In genomic region chr6:87074051-87074711, GRCh38 we compare ENCODE assay signal across 14 cellular contexts. TPM values are rescaled to one million over a fixed set of nuclear protein-coding genes. Genes with fewer than 3 reads are reported as not detected.
DNase-seq lines count a peak whose midpoint lies in the region; ATAC-seq and TF ChIP-seq lines count a peak whose summit lies in the region.
"Had no signal": no experiment of that assay in that cellular context is flagged by ENCODE, and none has a peak within 500 bp of the region (broad histone marks: within the 10 kb centered on the region; RNA-seq: fewer than 3 reads in every experiment).

No MANE protein-coding gene starts in this region.

- H3K9me3 Mint-ChIP-seq in nephron progenitor cell (no peaks in the 10 kb centered on the region), MCF 10A (ENCODE audit: unreplicated experiment) (no peaks in the 10 kb centered on the region)

- H3K27me3 Mint-ChIP-seq in nephron progenitor cell (ENCODE audit: low read depth, poor library complexity) (peaks cover 3% of the 10 kb centered on the region), MCF 10A (ENCODE audit: insufficient read depth, unreplicated experiment) (peaks cover 13% of the 10 kb centered on the region)

- H3K4me3 ChIP-seq in epithelial cell of proximal tubule (ENCODE audit: low read depth, low read length): no peak overlapping the region
- H3K4me3 ChIP-seq: ascending aorta, coronary artery, lung had no signal

- no peak overlapping the region for H3K4me3 Mint-ChIP-seq in nephron progenitor cell
- H3K4me3 Mint-ChIP-seq in MCF 10A (ENCODE audit: unreplicated experiment): no peak overlapping the region

- intact Hi-C loops in MCF 10A (cut with micrococcal nuclease): no loop called here

- H3K4me1 Mint-ChIP-seq in nephron progenitor cell: peaks cover 6% of the 10 kb centered on the region
- H3K4me1 Mint-ChIP-seq in MCF 10A (ENCODE audit: insufficient read depth, unreplicated experiment): peaks cover 2% of the 10 kb centered on the region

- ATAC-seq in GM21825 (IDR thresholded peaks at IDR 0.05; ENCODE audit: unreplicated experiment): peak; percentile 48

- no TSS peak for BruUV-seq in MCF 10A (replicated peaks; lab: Mats Ljungman, UMichigan)

- H3K27ac Mint-ChIP-seq in nephron progenitor cell: peak overlapping the region; percentile 68
- H3K27ac Mint-ChIP-seq in MCF 10A (ENCODE audit: low read depth, unreplicated experiment): no peak overlapping the region

- H3K36me3 Mint-ChIP-seq in nephron progenitor cell (ENCODE audit: low read depth) (no peaks in the 10 kb centered on the region), MCF 10A (ENCODE audit: insufficient read depth, unreplicated experiment) (no peaks in the 10 kb centered on the region)

- in situ Hi-C loops in G401 (cut with HindIII; ENCODE audit: low sequenced_read_pairs): no loop called here

- DNase-seq in G401 (ENCODE audit: low spot score) (peak; percentile 6), epithelial cell of proximal tubule (ENCODE audit: low read depth) (peak; percentile 10), nephron progenitor cell (no peak), activated gamma-delta T cell (lab: John Stamatoyannopoulos, UW) (no peak), HPDE6-E6E7 (ENCODE audit: extremely low spot score) (no peak), HEK293T (ENCODE audit: extremely low spot score) (no peak), MCF 10A (ENCODE audit: unreplicated experiment) (no peak)
- DNase-seq: activated effector memory CD4-positive, alpha-beta T cell treated with Interleukin-2 at 50 U/mL for 16 hours; NCI-H1436; NCI-H510A had no signal

- POLR2A ChIA-PET in HEK293T (lab: Yijun Ruan, JAX) (no interaction called here), MCF 10A (lab: Yijun Ruan, JAX) (no interaction called here)

- CTCF ChIA-PET in HEK293T (lab: Yijun Ruan, JAX) (interaction anchor here (0.6 kb wide), 1 partner anchor 43 kb away, joined by 4 read pairs; no protein-coding TSS in a partner anchor), MCF 10A (lab: Yijun Ruan, JAX) (interaction anchor here (1.0 kb wide), 1 partner anchor 65 kb away, joined by 3 read pairs; no protein-coding TSS in a partner anchor)

- no peak for TF ChIP-seq CTCF in epithelial cell of proximal tubule (conservative IDR thresholded peaks at IDR 0.05; ENCODE audit: low read depth, low read length)
- no peak for TF ChIP-seq CTCF in nephron progenitor cell (IDR thresholded peaks at IDR 0.05)
- no peak for TF ChIP-seq CTCF in MCF 10A (IDR thresholded peaks at IDR 0.05; ENCODE audit: unreplicated experiment)

TF ChIP-seq in HEK293T, 16 proteins besides CTCF, POLR2A, EP300 and RAD21:
- TF ChIP-seq HDGF (IDR thresholded peaks at IDR 0.05; ENCODE audit: borderline replicate concordance): no peak
- no peak for TF ChIP-seq BHLHE40 (IDR thresholded peaks at IDR 0.05; ENCODE audit: borderline replicate concordance)

RNA-seq across cellular contexts. Expression of gene CGA, which starts 20.7 kb away (rescaled TPM):
- not detected in 2 replicates for total RNA-seq in G401 (2014; rRNA removed; shearing (Covaris generic))
- not detected in 2 replicates for total RNA-seq in epithelial cell of proximal tubule
- total RNA-seq in MCF 10A (2022): not detected in 2 replicates
- total RNA-seq: ascending aorta, lung had no signal

Comparison
In these comparisons a context has a peak if more than half of its experiments do, and no peak if none do; other contexts are left out.
1. DNase-seq: peak in G401 (single experiment) and epithelial cell of proximal tubule (single experiment); none in nephron progenitor cell (single experiment), activated gamma-delta T cell (single experiment), HPDE6-E6E7 (single experiment), HEK293T (single experiment) and MCF 10A (single experiment).